In the genomic region with DNA sequence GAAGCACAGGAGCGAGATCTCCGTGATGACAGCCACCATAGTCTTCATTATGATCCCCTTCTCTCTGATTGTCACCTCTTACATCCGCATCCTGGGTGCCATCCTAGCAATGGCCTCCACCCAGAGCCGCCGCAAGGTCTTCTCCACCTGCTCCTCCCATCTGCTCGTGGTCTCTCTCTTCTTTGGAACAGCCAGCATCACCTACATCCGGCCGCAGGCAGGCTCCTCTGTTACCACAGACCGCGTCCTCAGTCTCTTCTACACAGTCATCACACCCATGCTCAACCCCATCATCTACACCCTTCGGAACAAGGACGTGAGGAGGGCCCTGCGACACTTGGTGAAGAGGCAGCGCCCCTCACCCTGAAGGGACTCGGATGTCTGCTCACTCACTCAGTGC, we compare ENCODE assay signal across 22 cellular contexts. TPM values are rescaled to one million over a fixed set of nuclear protein-coding genes. Genes with fewer than 3 reads are reported as not detected.
DNase-seq lines count a peak whose midpoint lies in the region; ATAC-seq and TF ChIP-seq lines count a peak whose summit lies in the region.
"Had no signal": no experiment of that assay in that cellular context is flagged by ENCODE, and none has a peak within 500 bp of the region (broad histone marks: within the 10 kb centered on the region; RNA-seq: fewer than 3 reads in every experiment).

No MANE protein-coding gene starts in this region.

- no peak overlapping the region for H3K9ac ChIP-seq in neuronal stem cell (ENCODE audit: low read depth, low read length, poor library complexity)

- no peak overlapping the region for H3K18ac ChIP-seq in neuronal stem cell (ENCODE audit: low read length)

- DNase-seq in CD4-positive, CD25-positive, alpha-beta regulatory T cell: peak in 2 of 3 donors; percentile 13 to 51
- peak in 4 of 5 donors; percentile 10 to 62 (median 29) for DNase-seq in CD8-positive, alpha-beta memory T cell
- DNase-seq in activated CD8-positive, alpha-beta T cell treated with anti-CD3 and anti-CD28 coated beads for 36 hours: peak; percentile 57
- peak; percentile 61 for DNase-seq in central memory CD4-positive, alpha-beta T cell
- DNase-seq in KG1 (lab: John Stamatoyannopoulos, UW): no peak
- DNase-seq in neuronal stem cell (ENCODE audit: low spot score): no peak
- DNase-seq in NCI-H345 (lab: John Stamatoyannopoulos, UW): no peak
- no peak for DNase-seq in H7
- DNase-seq: activated CD4-positive, CD25-positive, alpha-beta regulatory T cell treated with anti-CD3 and anti-CD28 coated beads, Interleukin-2, amount 50 U/mL, for 72 hours; DMS153; hippocampal formation; NCI-H1436; NCI-H226; nucleus accumbens had no signal

- no CpG with 5 or more reads among the region's 15 CpGs for WGBS in neuronal stem cell (ENCODE audit: extremely low coverage in 2 of 2, insufficient read length in 2 of 2, insufficient replicate concordance in 1 of 2), 2 donors

- ATAC-seq in CD4-positive, CD25-positive, alpha-beta regulatory T cell (ENCODE audit: low read depth in 2 of 2): peak; percentile 55 to 62
- ATAC-seq in activated CD8-positive, alpha-beta T cell treated with anti-CD3 and anti-CD28 coated beads for 36 hours: peak; percentile 68
- ATAC-seq: Right ventricle myocardium inferior, sciatic nerve had no signal

- H2AK5ac ChIP-seq in neuronal stem cell (ENCODE audit: low read depth, low read length): no peak overlapping the region

- no peak overlapping the region for H3K4ac ChIP-seq in neuronal stem cell (ENCODE audit: low read length)

- H4K91ac ChIP-seq in neuronal stem cell (ENCODE audit: low read depth, low read length, poor library complexity): no peak overlapping the region

- no peaks in the 10 kb centered on the region for H3K27me3 ChIP-seq in CD4-positive, CD25-positive, alpha-beta regulatory T cell (ENCODE audit: control insufficient read depth, insufficient read depth, low read length)
- H3K27me3 ChIP-seq in CD8-positive, alpha-beta memory T cell (ENCODE audit: insufficient read depth, low read length, poor library complexity, severe bottlenecking): no peaks in the 10 kb centered on the region
- H3K27me3 ChIP-seq in neuronal stem cell (ENCODE audit: control insufficient read depth in 3 of 3, insufficient read depth in 3 of 3, low read depth in 1 of 3, low read length in 3 of 3) (peaks cover 0 to 4% (median 0%) of the 10 kb centered on the region in 3 experiments), H7 (ENCODE audit: control insufficient read depth, insufficient read depth, low read length) (no peaks in the 10 kb centered on the region)
- H3K27me3 ChIP-seq: tibial nerve had no signal

- H3K23ac ChIP-seq in neuronal stem cell (ENCODE audit: low read depth, low read length, poor library complexity): no peak overlapping the region

- TF ChIP-seq CTCF in activated CD8-positive, alpha-beta T cell treated with anti-CD3 and anti-CD28 coated beads for 36 hours (IDR thresholded peaks at IDR 0.05): no peak

- POLR2A ChIA-PET in CD8-positive, alpha-beta memory T cell (lab: Charles Lee): no interaction called here
- POLR2A ChIA-PET in activated CD8-positive, alpha-beta T cell treated with anti-CD3 and anti-CD28 coated beads for 36 hours (lab: Charles Lee): no interaction called here

- CTCF ChIA-PET in CD8-positive, alpha-beta memory T cell (lab: Charles Lee): no interaction called here
- CTCF ChIA-PET in activated CD8-positive, alpha-beta T cell treated with anti-CD3 and anti-CD28 coated beads for 36 hours (lab: Charles Lee): interaction anchor here (2.1 to 3.5 kb wide), 2 partner anchors 9 to 19 kb away, joined by 9 to 17 read pairs; no protein-coding TSS in a partner anchor

- H3K4me3 Mint-ChIP-seq in CD4-positive, CD25-positive, alpha-beta regulatory T cell: peak overlapping the region in 1 of 4 donors; percentile 53
- H3K4me3 Mint-ChIP-seq in CD8-positive, alpha-beta memory T cell: peak overlapping the region; percentile 3 to 61 (median 45)
- peak overlapping the region; percentile 16 for H3K4me3 Mint-ChIP-seq in activated CD8-positive, alpha-beta T cell treated with anti-CD3 and anti-CD28 coated beads for 36 hours

- H2BK120ac ChIP-seq in neuronal stem cell (ENCODE audit: low read depth, low read length): no peak overlapping the region

- peak overlapping the region in 2 of 3 donors; percentile 60 to 68 for H3K27ac Mint-ChIP-seq in CD4-positive, CD25-positive, alpha-beta regulatory T cell
- peak overlapping the region in 6 of 8 donors; percentile 4 to 85 (median 69) for H3K27ac Mint-ChIP-seq in CD8-positive, alpha-beta memory T cell
- H3K27ac Mint-ChIP-seq in activated CD8-positive, alpha-beta T cell treated with anti-CD3 and anti-CD28 coated beads for 36 hours: peak overlapping the region; percentile 56

- H3K79me1 ChIP-seq in neuronal stem cell (ENCODE audit: low read depth, low read length): no peaks in the 10 kb centered on the region

- H3K36me3 Mint-ChIP-seq in CD4-positive, CD25-positive, alpha-beta regulatory T cell: no peaks in the 10 kb centered on the region
- no peaks in the 10 kb centered on the region for H3K36me3 Mint-ChIP-seq in CD8-positive, alpha-beta memory T cell
- no peaks in the 10 kb centered on the region for H3K36me3 Mint-ChIP-seq in activated CD8-positive, alpha-beta T cell treated with anti-CD3 and anti-CD28 coated beads for 36 hours (ENCODE audit: low read depth)

- H3K9me3 ChIP-seq in CD4-positive, CD25-positive, alpha-beta regulatory T cell (ENCODE audit: control insufficient read depth in 2 of 2, low read length in 2 of 2): no peaks in the 10 kb centered on the region
- H3K9me3 ChIP-seq in CD8-positive, alpha-beta memory T cell (ENCODE audit: low read length): no peaks in the 10 kb centered on the region
- H3K9me3 ChIP-seq in neuronal stem cell (replicated peaks in 1 of 2; ENCODE audit: control insufficient read depth in 2 of 2, insufficient read depth in 1 of 2, low read depth in 1 of 2, low read length in 2 of 2): no peaks in the 10 kb centered on the region
- H3K9me3 ChIP-seq: HAP-1, tibial nerve had no signal

- no peak overlapping the region for H4K8ac ChIP-seq in neuronal stem cell (ENCODE audit: low read depth, low read length)

- H3K4me1 ChIP-seq in CD4-positive, CD25-positive, alpha-beta regulatory T cell (ENCODE audit: control insufficient read depth, insufficient read depth, low read length, poor library complexity, severe bottlenecking): peaks cover under 1% of the 10 kb centered on the region
- peaks cover 14% of the 10 kb centered on the region for H3K4me1 ChIP-seq in CD8-positive, alpha-beta memory T cell (ENCODE audit: insufficient read depth, low read length)
- no peaks in the 10 kb centered on the region for H3K4me1 ChIP-seq in neuronal stem cell (ENCODE audit: control insufficient read depth in 2 of 2, insufficient read depth in 1 of 2, low read depth in 1 of 2, low read length in 2 of 2)
- H3K4me1 ChIP-seq: HAP-1 had no signal

- peaks cover 0 to 15% (median 6%) of the 10 kb centered on the region in 4 donors for H3K4me1 Mint-ChIP-seq in CD4-positive, CD25-positive, alpha-beta regulatory T cell
- peaks cover 9 to 18% (median 16%) of the 10 kb centered on the region in 3 donors for H3K4me1 Mint-ChIP-seq in CD8-positive, alpha-beta memory T cell
- H3K4me1 Mint-ChIP-seq in activated CD8-positive, alpha-beta T cell treated with anti-CD3 and anti-CD28 coated beads for 36 hours (ENCODE audit: low read depth): peaks cover 19% of the 10 kb centered on the region

- no peak overlapping the region for H3K27ac ChIP-seq in CD4-positive, CD25-positive, alpha-beta regulatory T cell (ENCODE audit: insufficient read depth, low read length, poor library complexity, severe bottlenecking)
- H3K27ac ChIP-seq in CD8-positive, alpha-beta memory T cell (ENCODE audit: low read depth, low read length): no peak overlapping the region
- H3K27ac ChIP-seq in neuronal stem cell (replicated peaks; ENCODE audit: low read length): no peak overlapping the region
- H3K27ac ChIP-seq: tibial nerve had no signal

- H3K4me3 ChIP-seq in CD4-positive, CD25-positive, alpha-beta regulatory T cell (ENCODE audit: low read depth, low read length): no peak overlapping the region
- H3K4me3 ChIP-seq in CD8-positive, alpha-beta memory T cell (ENCODE audit: low read length): no peak overlapping the region
- no peak overlapping the region for H3K4me3 ChIP-seq in neuronal stem cell (ENCODE audit: low read length in 2 of 2)
- H3K4me3 ChIP-seq in H7 (ENCODE audit: insufficient read depth, low read depth, low read length): no peak overlapping the region
- H3K4me3 ChIP-seq: HAP-1, tibial nerve had no signal

- H3K36me3 ChIP-seq in CD4-positive, CD25-positive, alpha-beta regulatory T cell (ENCODE audit: control insufficient read depth, insufficient read depth, low read length): no peaks in the 10 kb centered on the region
- no peaks in the 10 kb centered on the region for H3K36me3 ChIP-seq in CD8-positive, alpha-beta memory T cell (ENCODE audit: insufficient read depth, low read length)
- no peaks in the 10 kb centered on the region for H3K36me3 ChIP-seq in neuronal stem cell (replicated peaks in 1 of 2; ENCODE audit: control insufficient read depth in 2 of 2, insufficient read depth in 2 of 2, low read length in 2 of 2)
- H3K36me3 ChIP-seq in H7 (replicated peaks; ENCODE audit: control insufficient read depth, insufficient read depth, low read length): no peaks in the 10 kb centered on the region
- H3K36me3 ChIP-seq: HAP-1, tibial nerve had no signal

- H2BK12ac ChIP-seq in neuronal stem cell (ENCODE audit: low read length): no peak overlapping the region

- H3K9me3 Mint-ChIP-seq in CD4-positive, CD25-positive, alpha-beta regulatory T cell: no peaks in the 10 kb centered on the region
- no peaks in the 10 kb centered on the region for H3K9me3 Mint-ChIP-seq in CD8-positive, alpha-beta memory T cell
- H3K9me3 Mint-ChIP-seq in activated CD8-positive, alpha-beta T cell treated with anti-CD3 and anti-CD28 coated beads for 36 hours: no peaks in the 10 kb centered on the region

- H2BK15ac ChIP-seq in neuronal stem cell (ENCODE audit: low read length): no peak overlapping the region

- no peak overlapping the region for H2BK5ac ChIP-seq in neuronal stem cell (ENCODE audit: low read length)

- H3K27me3 Mint-ChIP-seq in CD4-positive, CD25-positive, alpha-beta regulatory T cell: peaks cover 15% of the 10 kb centered on the region
- peaks cover 6 to 28% of the 10 kb centered on the region in 2 donors for H3K27me3 Mint-ChIP-seq in CD8-positive, alpha-beta memory T cell
- peaks cover 11% of the 10 kb centered on the region for H3K27me3 Mint-ChIP-seq in activated CD8-positive, alpha-beta T cell treated with anti-CD3 and anti-CD28 coated beads for 36 hours

- H3K4me2 ChIP-seq in neuronal stem cell (ENCODE audit: insufficient read depth, low read length, poor library complexity, severe bottlenecking): no peak overlapping the region

- no peak overlapping the region for H2AFZ ChIP-seq in neuronal stem cell (ENCODE audit: low read length)

- intact Hi-C loops in activated CD8-positive, alpha-beta T cell treated with anti-CD3 and anti-CD28 coated beads for 36 hours (cut with micrococcal nuclease): no loop called here

- H3K14ac ChIP-seq in neuronal stem cell (ENCODE audit: low read length): no peak overlapping the region

RNA-seq across cellular contexts. Expression of gene OR10P1, which starts 0.8 kb away (rescaled TPM):
- not detected for total RNA-seq in CD4-positive, CD25-positive, alpha-beta regulatory T cell
- not detected for polyA plus RNA-seq in CD4-positive, CD25-positive, alpha-beta regulatory T cell
- total RNA-seq in CD8-positive, alpha-beta memory T cell: not detected
- polyA plus RNA-seq in CD8-positive, alpha-beta memory T cell: not detected
- total RNA-seq in activated CD8-positive, alpha-beta T cell treated with anti-CD3 and anti-CD28 coated beads for 36 hours: not detected
- polyA plus RNA-seq in neuronal stem cell (2013, experiment 1 of 2): not detected
- not detected for polyA plus RNA-seq in neuronal stem cell (2013, experiment 2 of 2)
- total RNA-seq in H7 (2014; rRNA removed; shearing (Covaris generic)): not detected in 2 replicates
- total RNA-seq: chondrocyte, kidney epithelial cell, LHCN-M2, mesenteric fat pad, Right ventricle myocardium inferior, sciatic nerve, tibial nerve had no signal

Comparison
In these comparisons a context has a peak if more than half of its experiments do, and no peak if none do; other contexts are left out.
1. DNase-seq: peak in CD4-positive, CD25-positive, alpha-beta regulatory T cell (2 of 3), CD8-positive, alpha-beta memory T cell (4 of 5), activated CD8-positive, alpha-beta T cell treated with anti-CD3 and anti-CD28 coated beads for 36 hours (single experiment) and central memory CD4-positive, alpha-beta T cell (single experiment); none in KG1 (single experiment), neuronal stem cell (single experiment), NCI-H345 (single experiment) and H7 (single experiment).
2. Peak in every context shown above with its lines, with median percentiles within 50 percentile points of each other: H3K27ac Mint-ChIP-seq.